In the genomic region with DNA sequence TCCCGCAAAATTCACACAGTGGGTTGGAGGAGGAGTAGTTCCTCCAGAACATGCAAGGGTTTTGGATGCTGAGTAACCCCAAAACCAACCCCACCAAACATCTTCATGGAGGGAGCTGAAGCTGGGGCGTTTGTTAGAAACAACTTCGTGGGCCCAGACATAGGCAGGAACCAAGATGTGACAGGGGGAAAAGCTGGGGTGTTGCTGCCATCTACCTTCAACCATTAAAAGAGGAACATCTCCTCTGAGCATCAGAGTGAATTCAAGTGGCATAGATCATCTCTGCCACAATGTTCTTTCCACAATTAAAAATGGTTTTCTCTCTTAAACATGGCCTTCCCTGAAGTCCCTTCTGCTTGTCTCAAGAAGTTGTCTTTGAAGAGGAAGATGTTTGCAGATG, we compare ENCODE assay signal across 13 cellular contexts. TPM values are rescaled to one million over a fixed set of nuclear protein-coding genes. Genes with fewer than 3 reads are reported as not detected.
DNase-seq lines count a peak whose midpoint lies in the region; ATAC-seq and TF ChIP-seq lines count a peak whose summit lies in the region.
"Had no signal": no experiment of that assay in that cellular context is flagged by ENCODE, and none has a peak within 500 bp of the region (broad histone marks: within the 10 kb centered on the region; RNA-seq: fewer than 3 reads in every experiment).

No MANE protein-coding gene starts in this region.

- POLR2A ChIA-PET in activated naive CD8-positive, alpha-beta T cell treated with anti-CD3 and anti-CD28 coated beads, Interleukin-2, amount 10 ng/mL, durations not matched to agents 7 days and 5 days (lab: Charles Lee) = no interaction called here

- H3K27me3 Mint-ChIP-seq in activated naive CD8-positive, alpha-beta T cell treated with anti-CD3 and anti-CD28 coated beads, Interleukin-2, amount 10 ng/mL, durations not matched to agents 7 days and 5 days = no peaks in the 10 kb centered on the region

- no peaks in the 10 kb centered on the region for H3K9me3 ChIP-seq in SJCRH30 (replicated peaks)

- peaks cover 15% of the 10 kb centered on the region for H3K4me1 Mint-ChIP-seq in activated naive CD8-positive, alpha-beta T cell treated with anti-CD3 and anti-CD28 coated beads, Interleukin-2, amount 10 ng/mL, durations not matched to agents 7 days and 5 days

- no peak overlapping the region for H3K27ac ChIP-seq in SJCRH30
- H3K27ac ChIP-seq: brain microvascular endothelial cell, WERI-Rb-1 had no signal

- TF ChIP-seq CTCF in GM06990 (IDR thresholded peaks at IDR 0.05; ENCODE audit: insufficient read depth, low read length, poor library complexity, severe bottlenecking) = peak; percentile 34

- H3K9me3 Mint-ChIP-seq in activated naive CD8-positive, alpha-beta T cell treated with anti-CD3 and anti-CD28 coated beads, Interleukin-2, amount 10 ng/mL, durations not matched to agents 7 days and 5 days = no peaks in the 10 kb centered on the region

- DNase-seq in AML-193 (lab: John Stamatoyannopoulos, UW) (peak; percentile 72 to 73), GM06990 (ENCODE audit: extremely low read depth, insufficient read length) (no peak), HT-29 (ENCODE audit: low spot score) (peak; percentile 58), DMS79 treated with DMSO at 0.1 percent for 48 hours (lab: John Stamatoyannopoulos, UW) (no peak), SJCRH30 (no peak)
- no peak for DNase-seq in activated naive CD8-positive, alpha-beta T cell treated with anti-CD3 and anti-CD28 coated beads, Interleukin-2, amount 10 ng/mL, durations not matched to agents 7 days and 5 days
- DNase-seq in activated effector memory CD4-positive, alpha-beta T cell treated with anti-CD3 and anti-CD28 coated beads, Interleukin-2, amount 50 U/mL, for 16 hours = no peak
- no peak for DNase-seq in NK-92 treated with Interleukin-12 subunit alpha and Interleukin-12 subunit beta, amount 100 ng/mL, for 24 hours (lab: John Stamatoyannopoulos, UW)
- DNase-seq: brain microvascular endothelial cell; NCI-H524; stimulated activated CD4-positive, alpha-beta T cell treated with anti-CD3 and anti-CD28 coated beads, Interleukin-2, amount 100 ng/mL, for 24 hours; WERI-Rb-1 had no signal

- H3K36me3 ChIP-seq in GM06990 (ENCODE audit: control insufficient read depth, insufficient read depth, low read length) (peaks cover 2% of the 10 kb centered on the region; the same call in 1 of the 2 replicates), SJCRH30 (no peaks in the 10 kb centered on the region)
- H3K36me3 ChIP-seq: brain microvascular endothelial cell, WERI-Rb-1 had no signal

- H3K36me3 Mint-ChIP-seq in activated naive CD8-positive, alpha-beta T cell treated with anti-CD3 and anti-CD28 coated beads, Interleukin-2, amount 10 ng/mL, durations not matched to agents 7 days and 5 days = peaks cover 24% of the 10 kb centered on the region
- H3K36me3 Mint-ChIP-seq: type B pancreatic cell had no signal

- no peak overlapping the region for H3K4me3 Mint-ChIP-seq in activated naive CD8-positive, alpha-beta T cell treated with anti-CD3 and anti-CD28 coated beads, Interleukin-2, amount 10 ng/mL, durations not matched to agents 7 days and 5 days
- H3K4me3 Mint-ChIP-seq: type B pancreatic cell had no signal

- 0 out of 2 replicates have a peak, but pooled peaks cover 11% of the 10 kb centered on the region for H3K4me1 ChIP-seq in SJCRH30

- no peaks in the 10 kb centered on the region for H3K27me3 ChIP-seq in GM06990 (replicated peaks; ENCODE audit: control insufficient read depth, insufficient read depth, low read length)
- H3K27me3 ChIP-seq in SJCRH30 = no peaks in the 10 kb centered on the region
- H3K27me3 ChIP-seq: brain microvascular endothelial cell had no signal

- no peak overlapping the region for H3K4me3 ChIP-seq in GM06990 (replicated peaks; ENCODE audit: low read depth, low read length)
- no peak overlapping the region for H3K4me3 ChIP-seq in SJCRH30

- H3K27ac Mint-ChIP-seq in activated naive CD8-positive, alpha-beta T cell treated with anti-CD3 and anti-CD28 coated beads, Interleukin-2, amount 10 ng/mL, durations not matched to agents 7 days and 5 days = no peak overlapping the region
- H3K27ac Mint-ChIP-seq: type B pancreatic cell had no signal

- peak; percentile 56 for ATAC-seq in activated naive CD8-positive, alpha-beta T cell treated with anti-CD3 and anti-CD28 coated beads, Interleukin-2, amount 10 ng/mL, durations not matched to agents 7 days and 5 days (ENCODE audit: low read depth)

RNA-seq across cellular contexts. Expression of a gene that starts 20.5 kb away (rescaled TPM):
- 4.8 and 5.5 TPM in 2 replicates for total RNA-seq in HT-29 (2014; rRNA removed; shearing (Covaris generic))
- total RNA-seq in activated naive CD8-positive, alpha-beta T cell treated with anti-CD3 and anti-CD28 coated beads, Interleukin-2, amount 10 ng/mL, durations not matched to agents 7 days and 5 days = 10 to 100 TPM; 48.3 to 50.6 TPM
- total RNA-seq in SJCRH30 (2014; rRNA removed; shearing (Covaris generic)) = 0.20 and 0.42 TPM in 2 replicates

RNA-seq across cellular contexts. Expression of a gene that starts 37.9 kb away (rescaled TPM):
- total RNA-seq in HT-29 (2014; rRNA removed; shearing (Covaris generic)) = 6.0 and 11.7 TPM in 2 replicates
- total RNA-seq in activated naive CD8-positive, alpha-beta T cell treated with anti-CD3 and anti-CD28 coated beads, Interleukin-2, amount 10 ng/mL, durations not matched to agents 7 days and 5 days = 10 to 100 TPM; 22.5 to 25.2 TPM
- 14.8 and 19.7 TPM in 2 replicates for total RNA-seq in SJCRH30 (2014; rRNA removed; shearing (Covaris generic))

Comparison
In these comparisons a context has a peak if more than half of its experiments do, and no peak if none do; other contexts are left out.
1. DNase-seq: peak in AML-193 (2 of 2) and HT-29 (single experiment); none in GM06990 (single experiment), activated naive CD8-positive, alpha-beta T cell treated with anti-CD3 and anti-CD28 coated beads, Interleukin-2, amount 10 ng/mL, durations not matched to agents 7 days and 5 days (single experiment), DMS79 treated with DMSO at 0.1 percent for 48 hours (single experiment), SJCRH30 (0 of 2), activated effector memory CD4-positive, alpha-beta T cell treated with anti-CD3 and anti-CD28 coated beads, Interleukin-2, amount 50 U/mL, for 16 hours (single experiment) and NK-92 treated with Interleukin-12 subunit alpha and Interleukin-12 subunit beta, amount 100 ng/mL, for 24 hours (single experiment).